Comparison of ENCODE assay signal across 9 cellular contexts in the genomic region with DNA sequence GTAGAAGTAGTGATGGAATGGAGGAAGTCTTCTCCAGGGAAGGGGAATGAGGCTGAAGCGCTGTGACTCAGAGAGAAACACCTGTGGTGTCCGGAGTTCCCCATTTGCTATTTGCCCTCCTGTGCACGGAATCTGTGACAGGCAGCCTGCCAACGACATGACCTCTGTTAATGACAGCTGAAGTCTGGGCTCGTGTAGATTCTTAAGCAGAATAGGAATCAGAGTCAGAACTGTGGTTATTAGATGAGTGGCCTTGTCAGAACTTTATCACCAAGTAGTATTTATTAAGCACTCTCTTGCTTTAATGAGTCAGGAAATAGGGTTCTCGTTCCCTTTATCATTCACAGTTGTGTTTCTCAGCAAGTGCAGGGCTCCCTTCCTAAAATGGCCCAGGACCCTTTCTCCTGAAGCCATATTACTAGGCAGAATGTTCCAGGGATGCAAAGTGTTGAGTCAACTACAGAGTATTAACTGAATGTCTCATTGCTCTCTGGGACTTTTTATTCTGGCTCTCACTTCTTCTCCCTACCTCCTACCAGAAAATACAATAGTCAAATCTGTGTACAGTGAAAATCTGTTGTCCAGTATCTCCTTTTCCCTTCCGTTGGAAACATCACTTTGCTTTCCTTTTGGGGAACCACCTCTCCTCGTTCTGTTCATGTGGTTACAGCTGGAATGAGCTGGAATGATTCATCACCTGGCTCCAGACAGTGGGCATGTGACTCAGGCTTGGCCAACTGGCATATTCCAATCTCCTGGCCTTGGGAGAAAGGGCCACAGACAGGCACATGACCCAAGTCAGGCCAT.
A peak's percentile ranks its signal among the peaks of the same experiment; 100 is the strongest.
DNase-seq lines count a peak whose midpoint lies in the region; ATAC-seq and TF ChIP-seq lines count a peak whose summit lies in the region.
"Had no signal": no experiment of that assay in that cellular context is flagged by ENCODE, and none has a peak within 500 bp of the region (broad histone marks: within the 10 kb centered on the region; RNA-seq: fewer than 3 reads in every experiment).

No MANE protein-coding gene starts in this region.

- TF ChIP-seq POLR2A in gastrocnemius medialis (IDR thresholded peaks at IDR 0.05): no peak

- in situ Hi-C loops in gastrocnemius medialis (cut with MboI; ENCODE audit: low sequenced_read_pairs in 4 of 4): no loop called here

- peaks cover 11% of the 10 kb centered on the region for H3K9me3 Mint-ChIP-seq in activated CD8-positive, alpha-beta memory T cell treated with anti-CD3 and anti-CD28 coated beads, Interleukin-2, amount 10 ng/mL, durations not matched to agents 7 days and 5 days (ENCODE audit: low read depth)

- CTCF ChIA-PET in activated CD8-positive, alpha-beta memory T cell treated with anti-CD3 and anti-CD28 coated beads, Interleukin-2, amount 10 ng/mL, durations not matched to agents 7 days and 5 days (lab: Charles Lee): interaction anchor here (0.6 to 1.6 kb wide), 2 partner anchors 10 to 73 kb away, joined by 3 to 5 read pairs; no protein-coding TSS in a partner anchor

- H3K4me1 ChIP-seq in gastrocnemius medialis: peaks cover 0 to 7% of the 10 kb centered on the region in 2 donors

- peaks cover 0 to 3% (median 0%) of the 10 kb centered on the region in 3 donors for H3K27me3 ChIP-seq in gastrocnemius medialis

- intact Hi-C loops in gastrocnemius medialis (cut with DNase I; ENCODE audit: low total_unique reads): no loop called here

- H3K36me3 ChIP-seq in gastrocnemius medialis: no peaks in the 10 kb centered on the region

- H3K4me3 Mint-ChIP-seq in activated CD8-positive, alpha-beta memory T cell treated with anti-CD3 and anti-CD28 coated beads, Interleukin-2, amount 10 ng/mL, durations not matched to agents 7 days and 5 days: no peak overlapping the region

- H3K27me3 Mint-ChIP-seq in activated CD8-positive, alpha-beta memory T cell treated with anti-CD3 and anti-CD28 coated beads, Interleukin-2, amount 10 ng/mL, durations not matched to agents 7 days and 5 days: no peaks in the 10 kb centered on the region

- no peak for TF ChIP-seq CTCF in gastrocnemius medialis (IDR thresholded peaks at IDR 0.05 in 4 of 5, conservative IDR thresholded peaks at IDR 0.05 in 1 of 5)

- H3K27ac ChIP-seq in gastrocnemius medialis: peak overlapping the region in 3 of 4 donors; percentile 14 to 61 (median 42)
- H3K27ac ChIP-seq: C4-2B had no signal

- H3K4me1 Mint-ChIP-seq in activated CD8-positive, alpha-beta memory T cell treated with anti-CD3 and anti-CD28 coated beads, Interleukin-2, amount 10 ng/mL, durations not matched to agents 7 days and 5 days: peaks cover 26% of the 10 kb centered on the region

- ATAC-seq in activated CD8-positive, alpha-beta memory T cell treated with anti-CD3 and anti-CD28 coated beads, Interleukin-2, amount 10 ng/mL, durations not matched to agents 7 days and 5 days: peak; percentile 72
- ATAC-seq in HG02938 (IDR thresholded peaks at IDR 0.05; ENCODE audit: unreplicated experiment): peak; percentile 92
- ATAC-seq in gastrocnemius medialis: peak; percentile 97 to 99

- H3K4me3 ChIP-seq in gastrocnemius medialis: no peak overlapping the region

- H3K27ac Mint-ChIP-seq in activated CD8-positive, alpha-beta memory T cell treated with anti-CD3 and anti-CD28 coated beads, Interleukin-2, amount 10 ng/mL, durations not matched to agents 7 days and 5 days: peak overlapping the region; percentile 7

- peak; percentile 59 for DNase-seq in activated CD8-positive, alpha-beta memory T cell treated with anti-CD3 and anti-CD28 coated beads, Interleukin-2, amount 10 ng/mL, durations not matched to agents 7 days and 5 days
- DNase-seq in activated CD8-positive, alpha-beta memory T cell treated with anti-CD3 and anti-CD28 coated beads for 24 hours: no peak
- peak; percentile 94 for DNase-seq in RPMI7951 (ENCODE audit: low read depth)
- DNase-seq in dermis blood vessel endothelial cell: peak; percentile 21
- peak; percentile 43 to 78 for DNase-seq in gastrocnemius medialis
- no peak for DNase-seq in Ammon's horn (ENCODE audit: low spot score)
- no peak for DNase-seq in NCI-H2029 (lab: John Stamatoyannopoulos, UW)

- peaks cover 18% of the 10 kb centered on the region for H3K36me3 Mint-ChIP-seq in activated CD8-positive, alpha-beta memory T cell treated with anti-CD3 and anti-CD28 coated beads, Interleukin-2, amount 10 ng/mL, durations not matched to agents 7 days and 5 days

- H3K9me3 ChIP-seq in gastrocnemius medialis: no peaks in the 10 kb centered on the region

Comparison
In these comparisons a context has a peak if more than half of its experiments do, and no peak if none do; other contexts are left out.
1. DNase-seq: peak in activated CD8-positive, alpha-beta memory T cell treated with anti-CD3 and anti-CD28 coated beads, Interleukin-2, amount 10 ng/mL, durations not matched to agents 7 days and 5 days (single experiment), RPMI7951 (single experiment), dermis blood vessel endothelial cell (single experiment) and gastrocnemius medialis (2 of 2); none in activated CD8-positive, alpha-beta memory T cell treated with anti-CD3 and anti-CD28 coated beads for 24 hours (single experiment), Ammon's horn (single experiment) and NCI-H2029 (single experiment).
2. Peak in every context shown above with its lines, with median percentiles within 50 percentile points of each other: ATAC-seq.